In genomic region chr22:46082633-46083032, GRCh38 we compare ENCODE assay signal across 10 cellular contexts.
DNase-seq lines count a peak whose midpoint lies in the region; ATAC-seq, FAIRE-seq and TF ChIP-seq lines count a peak whose summit lies in the region.
"Had no signal": no experiment of that assay in that cellular context is flagged by ENCODE, and none has a peak within 500 bp of the region (broad histone marks: within the 10 kb centered on the region; RNA-seq: fewer than 3 reads in every experiment).

No MANE protein-coding gene starts in this region.

- no peak for TF ChIP-seq CTCF in A549 (IDR thresholded peaks at IDR 0.05)
- no peak for TF ChIP-seq CTCF in psoas muscle (IDR thresholded peaks at IDR 0.05)
- TF ChIP-seq CTCF in WTC11 (IDR thresholded peaks at IDR 0.05), result no peak

- H3K27ac ChIP-seq in A549 (peak overlapping the region; percentile 99 to 100), esophagus (ENCODE audit: low read depth in 2 of 2, low read length in 1 of 2) (peak overlapping the region; percentile 26 to 68), psoas muscle (peak overlapping the region; percentile 98)

- H3K4me1 ChIP-seq in A549, result peaks cover 68% of the 10 kb centered on the region
- H3K4me1 ChIP-seq in esophagus (ENCODE audit: control insufficient read depth in 2 of 2, insufficient read depth in 2 of 2, low read length in 1 of 2), result peaks cover 20 to 58% of the 10 kb centered on the region in 2 donors
- H3K4me1 ChIP-seq in psoas muscle, result peaks cover 79% of the 10 kb centered on the region

- H3K27ac Mint-ChIP-seq in WTC11, result no peak overlapping the region

- H3K4me2 ChIP-seq in A549, result peak overlapping the region; percentile 96

- H3K4me3 ChIP-seq in A549 (peak overlapping the region; percentile 52), MG63 (peak overlapping the region; percentile 78), esophagus (ENCODE audit: low read depth in 1 of 2, low read length in 2 of 2) (no peak overlapping the region), psoas muscle (peak overlapping the region; percentile 95)

- POLR2A ChIA-PET in A549 (lab: Yijun Ruan, JAX), result interaction anchor here (0.7 to 4.4 kb wide), 3 partner anchors 9 to 65 kb away, joined by 4 to 39 read pairs (median 8); no protein-coding TSS in a partner anchor
- POLR2A ChIA-PET in WTC11 (lab: Charles Lee), result no interaction called here

- H3K4me3 Mint-ChIP-seq in WTC11, result no peak overlapping the region

- no peak for DNase-seq in A549 (ENCODE audit: low read depth in 1 of 2, low spot score in 1 of 2)
- DNase-seq in MG63, result no peak
- DNase-seq in psoas muscle, result no peak
- no peak for DNase-seq in GM19240 (ENCODE audit: insufficient read length, low spot score)
- no peak for DNase-seq in WTC11 (ENCODE audit: low spot score)
- no peak for DNase-seq in dedifferentiated amniotic fluid mesenchymal stem cell (ENCODE audit: extremely low spot score)
- DNase-seq: foreskin melanocyte, nucleus accumbens had no signal

- intact Hi-C loops in psoas muscle (cut with DNase I), result loop anchor here in 1 of 2 donors (2.0 kb wide), 1 partner anchor 16 kb away; no protein-coding TSS in a partner anchor

- H3K4me1 Mint-ChIP-seq in WTC11, result peaks cover 9% of the 10 kb centered on the region

- no peak for TF ChIP-seq EP300 in A549 (IDR thresholded peaks at IDR 0.05)

- ATAC-seq in A549 (no peak), psoas muscle (no peak), WTC11 (no peak), GM18909 (IDR thresholded peaks at IDR 0.05; ENCODE audit: poor library complexity, unreplicated experiment) (no peak)

- H3K36me3 ChIP-seq in MG63, result peaks cover 93% of the 10 kb centered on the region
- peaks cover 0 to 27% of the 10 kb centered on the region in 2 donors for H3K36me3 ChIP-seq in esophagus (ENCODE audit: control insufficient read depth in 2 of 2, insufficient read depth in 2 of 2, low read length in 1 of 2)
- peaks cover 0 to 11% of the 10 kb centered on the region in 2 donors for H3K36me3 ChIP-seq in psoas muscle (ENCODE audit: insufficient read depth in 1 of 2, low read depth in 1 of 2)

- no peak for FAIRE-seq in A549 (lab: Jason Lieb, UNC)

- CTCF ChIA-PET in A549 (lab: Yijun Ruan, JAX), result interaction anchor here (0.7 to 2.4 kb wide), 5 partner anchors 12 to 70 kb away, joined by 3 to 14 read pairs (median 4); no protein-coding TSS in a partner anchor
- CTCF ChIA-PET in WTC11 (lab: Charles Lee), result interaction anchor here (1.3 to 2.8 kb wide), 2 partner anchors 12 to 76 kb away, joined by 3 to 13 read pairs; no protein-coding TSS in a partner anchor

- no peaks in the 10 kb centered on the region for H3K9me3 ChIP-seq in A549
- H3K9me3 ChIP-seq in MG63, result no peaks in the 10 kb centered on the region
- H3K9me3 ChIP-seq in esophagus (ENCODE audit: control insufficient read depth in 2 of 2, insufficient read depth in 1 of 2, low read depth in 1 of 2, low read length in 1 of 2), result no peaks in the 10 kb centered on the region
- H3K9me3 ChIP-seq in psoas muscle, result no peaks in the 10 kb centered on the region

- H3K36me3 Mint-ChIP-seq in WTC11, result no peaks in the 10 kb centered on the region

- no peak for TF ChIP-seq POLR2A in A549 (IDR thresholded peaks at IDR 0.05; ENCODE audit: low read length)

- H3K9me3 Mint-ChIP-seq in WTC11, result no peaks in the 10 kb centered on the region

- H3K27me3 Mint-ChIP-seq in WTC11 (ENCODE audit: low read depth), result no peaks in the 10 kb centered on the region

- H3K27me3 ChIP-seq in MG63 (no peaks in the 10 kb centered on the region), esophagus (ENCODE audit: control insufficient read depth in 1 of 2, insufficient read depth in 2 of 2, low read length in 2 of 2) (no peaks in the 10 kb centered on the region), psoas muscle (ENCODE audit: insufficient read depth in 3 of 3, low read length in 2 of 3) (no peaks in the 10 kb centered on the region)

- TF ChIP-seq RAD21 in A549 (conservative IDR thresholded peaks at IDR 0.05 in 1 of 2, IDR thresholded peaks at IDR 0.05 in 1 of 2), result no peak

- 6% methylated on average over 8 of the region's 8 CpGs for WGBS in A549 (ENCODE audit: missing lambda C conversion rate)
- 34 to 50% methylated on average over 8 of the region's 8 CpGs for WGBS in esophagus, 2 donors
- 38 to 59% (median 46%) methylated on average over 8 of the region's 8 CpGs for WGBS in psoas muscle, 3 donors

TF ChIP-seq in A549, 52 proteins besides CTCF, POLR2A, EP300 and RAD21:
- TF ChIP-seq NFE2L2 (conservative IDR thresholded peaks at IDR 0.05; ENCODE audit: low read length), result no peak
- no peak for TF ChIP-seq NPAS2 (CRISPR knock-in tag; IDR thresholded peaks at IDR 0.05; ENCODE audit: borderline replicate concordance)
- TF ChIP-seq RCOR1 (IDR thresholded peaks at IDR 0.05; ENCODE audit: low read depth, low read length), result no peak
- no peak for TF ChIP-seq PBX3 (IDR thresholded peaks at IDR 0.05)
- no peak for TF ChIP-seq CBX8 (IDR thresholded peaks at IDR 0.05)
- no peak for TF ChIP-seq FOSB (CRISPR knock-in tag; IDR thresholded peaks at IDR 0.05)
- TF ChIP-seq RFX5 (IDR thresholded peaks at IDR 0.05), result no peak
- TF ChIP-seq MYC (IDR thresholded peaks at IDR 0.05; ENCODE audit: borderline replicate concordance, low read length), result no peak
- TF ChIP-seq CHD2 (IDR thresholded peaks at IDR 0.05; ENCODE audit: low read length, partially characterized antibody), result no peak
- no peak for TF ChIP-seq KDM5A (IDR thresholded peaks at IDR 0.05)
- no peak for TF ChIP-seq USF2 (IDR thresholded peaks at IDR 0.05)
- TF ChIP-seq HOXA7 (CRISPR knock-in tag; IDR thresholded peaks at IDR 0.05), result no peak
- TF ChIP-seq RARB (CRISPR knock-in tag; IDR thresholded peaks at IDR 0.05), result no peak
- no peak for TF ChIP-seq ZC3H11A (IDR thresholded peaks at IDR 0.05)
- no peak for TF ChIP-seq ZSCAN20 (CRISPR knock-in tag; IDR thresholded peaks at IDR 0.05)
- TF ChIP-seq HES2 (IDR thresholded peaks at IDR 0.05), result no peak

TF ChIP-seq in WTC11, 78 proteins besides CTCF, POLR2A, EP300 and RAD21:
- no peak for TF ChIP-seq ZSCAN18 (CRISPR knock-in tag; IDR thresholded peaks at IDR 0.05)
- TF ChIP-seq TEAD4 (CRISPR knock-in tag; IDR thresholded peaks at IDR 0.05), result no peak
- TF ChIP-seq PREB (CRISPR knock-in tag; IDR thresholded peaks at IDR 0.05; ENCODE audit: borderline replicate concordance), result no peak
- no peak for TF ChIP-seq GRHL2 (CRISPR knock-in tag; IDR thresholded peaks at IDR 0.05; ENCODE audit: insufficient replicate concordance, severe bottlenecking)
- TF ChIP-seq SMAD3 (CRISPR knock-in tag; IDR thresholded peaks at IDR 0.05; ENCODE audit: borderline replicate concordance), result no peak
- TF ChIP-seq CDX4 (CRISPR knock-in tag; IDR thresholded peaks at IDR 0.05; ENCODE audit: borderline replicate concordance), result no peak
- TF ChIP-seq NR2C2 (CRISPR knock-in tag; IDR thresholded peaks at IDR 0.05), result no peak
- no peak for TF ChIP-seq E2F5 (CRISPR knock-in tag; IDR thresholded peaks at IDR 0.05)
- TF ChIP-seq ATF6 (CRISPR knock-in tag; IDR thresholded peaks at IDR 0.05), result no peak
- no peak for TF ChIP-seq ETV6 (CRISPR knock-in tag; IDR thresholded peaks at IDR 0.05)
- no peak for TF ChIP-seq ZNF138 (CRISPR knock-in tag; conservative IDR thresholded peaks at IDR 0.05)
- no peak for TF ChIP-seq SP1 (CRISPR knock-in tag; conservative IDR thresholded peaks at IDR 0.05)

Comparison
In these comparisons a context has a peak if more than half of its experiments do, and no peak if none do; other contexts are left out.
1. H3K27ac ChIP-seq: peak in every context shown above with its lines; median percentile 100 in A549; 98 in psoas muscle; 47 in esophagus.
2. H3K4me3 ChIP-seq: peak in A549 (single experiment), MG63 (single experiment) and psoas muscle (single experiment); none in esophagus (0 of 2).